In the genomic region with DNA sequence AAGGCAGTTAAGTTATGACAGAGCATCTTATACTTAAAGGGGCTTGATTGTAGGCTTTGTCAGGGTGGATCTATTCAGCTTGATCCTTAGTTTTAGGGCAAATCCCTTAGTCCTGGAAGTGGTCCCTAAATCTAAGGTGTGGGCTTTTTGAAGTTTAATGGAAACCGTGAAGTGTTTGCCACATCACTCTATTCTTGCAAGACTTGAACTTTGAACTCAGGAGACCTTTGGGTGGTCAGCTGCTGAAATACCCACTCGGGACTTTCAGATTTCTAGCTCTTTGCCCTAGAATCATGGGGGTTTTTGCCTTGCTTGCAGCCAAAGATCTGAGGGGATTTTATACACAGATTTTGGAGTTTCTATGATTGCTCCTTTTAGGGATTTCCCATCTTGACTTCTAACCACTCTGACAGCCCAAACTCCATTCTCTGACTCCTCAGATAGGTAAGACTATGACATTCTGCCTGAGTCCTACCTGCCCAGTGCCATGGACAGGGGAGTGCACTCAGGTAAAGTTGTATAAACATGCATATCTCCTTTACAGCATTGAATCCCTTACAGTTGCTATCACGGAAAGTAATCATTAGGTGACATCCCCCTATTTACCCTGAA, we compare ENCODE assay signal across 33 cellular contexts. TPM values are rescaled to one million over a fixed set of nuclear protein-coding genes. Genes with fewer than 3 reads are reported as not detected.
"Had no signal": no experiment of that assay in that cellular context is flagged by ENCODE, and none has a peak within 500 bp of the region (broad histone marks: within the 10 kb centered on the region; RNA-seq: fewer than 3 reads in every experiment).

No MANE protein-coding gene starts in this region.

- FAIRE-seq: colon had no signal

- DNase-seq: activated CD4-positive, alpha-beta memory T cell treated with anti-CD3 and anti-CD28 coated beads for 36 hours; activated CD4-positive, alpha-beta T cell treated with anti-CD3 and anti-CD28 coated beads for 36 hours; activated CD4-positive, alpha-beta T cell treated with anti-CD3 and anti-CD28 coated beads, Interleukin-2, amount 10 ng/mL, durations not matched to agents 24 days and 14 days; activated CD4-positive, CD25-positive, alpha-beta regulatory T cell; activated CD4-positive, CD25-positive, alpha-beta regulatory T cell treated with anti-CD3 and anti-CD28 coated beads, Interleukin-2, amount 50 U/mL, for 72 hours; activated CD8-positive, alpha-beta memory T cell treated with anti-CD3 and anti-CD28 coated beads, Interleukin-2, amount 10 ng/mL, durations not matched to agents 7 days and 5 days; activated CD8-positive, alpha-beta memory T cell treated with anti-CD3 and anti-CD28 coated beads, Interleukin-2, amount 50 U/mL, for 4 hours; activated CD8-positive, alpha-beta T cell treated with anti-CD3 and anti-CD28 coated beads, Interleukin-2, amount 10 ng/mL, durations not matched to agents 7 days and 5 days; activated effector memory CD4-positive, alpha-beta T cell treated with anti-CD3 and anti-CD28 coated beads, Interleukin-2, amount 50 U/mL, for 16 hours; activated naive CD4-positive, alpha-beta T cell treated with anti-CD3 and anti-CD28 coated beads for 36 hours; activated naive CD8-positive, alpha-beta T cell treated with anti-CD3 and anti-CD28 coated beads for 36 hours; activated naive CD8-positive, alpha-beta T cell treated with anti-CD3 and anti-CD28 coated beads, Interleukin-2, amount 50 U/mL, for 24 hours; activated T-cell treated with anti-CD3 and anti-CD28 coated beads, Interleukin-2, amount 50 U/mL, for 1 hour; activated T-cell treated with anti-CD3 and anti-CD28 coated beads, Interleukin-2, amount 50 U/mL, for 48 hours; adrenal gland; amygdala; aorta; body of pancreas; caudate nucleus; cortex of kidney; dermis blood vessel endothelial cell; effector CD4-positive, alpha-beta T cell; effector memory CD8-positive, alpha-beta T cell; erythroblast; foreskin keratinocyte; gastrocnemius medialis; glutamatergic neuron; heart left ventricle; T-helper 2 cell had no signal

- ATAC-seq: activated CD4-positive, alpha-beta T cell treated with anti-CD3 and anti-CD28 coated beads for 36 hours; activated CD8-positive, alpha-beta memory T cell treated with anti-CD3 and anti-CD28 coated beads, Interleukin-2, amount 10 ng/mL, durations not matched to agents 7 days and 5 days; activated CD8-positive, alpha-beta T cell treated with anti-CD3 and anti-CD28 coated beads, Interleukin-2, amount 10 ng/mL, durations not matched to agents 7 days and 5 days; activated naive CD8-positive, alpha-beta T cell treated with anti-CD3 and anti-CD28 coated beads, Interleukin-2, amount 50 U/mL, for 24 hours; body of pancreas; effector memory CD8-positive, alpha-beta T cell; foreskin keratinocyte; gastrocnemius medialis; heart left ventricle had no signal

RNA-seq across cellular contexts. Expression of a gene that starts 10.4 kb away (rescaled TPM):
- total RNA-seq: activated CD4-positive, alpha-beta memory T cell treated with anti-CD3 and anti-CD28 coated beads for 36 hours; activated CD4-positive, alpha-beta T cell treated with anti-CD3 and anti-CD28 coated beads, Interleukin-2, amount 10 ng/mL, durations not matched to agents 24 days and 14 days; activated CD8-positive, alpha-beta memory T cell treated with anti-CD3 and anti-CD28 coated beads for 36 hours; activated CD8-positive, alpha-beta memory T cell treated with anti-CD3 and anti-CD28 coated beads, Interleukin-2, amount 10 ng/mL, durations not matched to agents 7 days and 5 days; activated CD8-positive, alpha-beta T cell treated with anti-CD3 and anti-CD28 coated beads, Interleukin-2, amount 10 ng/mL, durations not matched to agents 7 days and 5 days; activated T-helper 1 cell treated with anti-CD3 and anti-CD28 coated beads, Interleukin-12 subunit alpha, Interleukin-12 subunit beta, Interleukin-2, Interleukin-4 antibody, amounts not matched to agents 30 ng/mL and 10 ng/mL and 1 ng/mL, durations not matched to agents 14 hours and 24 hours and 36 hours; activated T-helper 2 cell treated with anti-CD3 and anti-CD28 coated beads, Interferon-gamma antibody, Interleukin-2, Interleukin-4, amounts not matched to agents 10 μg/mL and 5 μg/mL and 100 μg/mL, durations not matched to agents 14 hours and 24 hours and 36 hours; aorta; gastrocnemius medialis had no signal
- polyA plus RNA-seq: heart left ventricle had no signal
